ENCODE assay signal across 8 cellular contexts in genomic region chr1:43975249-43975961, GRCh38. TPM values are rescaled to one million over a fixed set of nuclear protein-coding genes. Genes with fewer than 3 reads are reported as not detected.
DNase-seq lines count a peak whose midpoint lies in the region; ATAC-seq and TF ChIP-seq lines count a peak whose summit lies in the region.

No MANE protein-coding gene starts in this region.

- H3K4me1 ChIP-seq in ES-I3 (ENCODE audit: insufficient read depth, low read length) (peaks cover 10% of the 10 kb centered on the region), testis (peaks cover 37% of the 10 kb centered on the region)

- intact Hi-C loops in testis (cut with DNase I; ENCODE audit: low total_unique reads), result no loop called here

- 1 to 3% methylated on average over 7 to 33 of the region's 34 CpGs for WGBS in testis, 2 donors

- no peak for TF ChIP-seq CTCF in testis (IDR thresholded peaks at IDR 0.05)

- peak; percentile 32 for DNase-seq in T-helper 9 cell
- DNase-seq in effector CD4-positive, alpha-beta T cell, result peak; percentile 28
- DNase-seq in medulla oblongata (ENCODE audit: extremely low spot score), result peak; percentile 71
- DNase-seq in testis, result peak; percentile 69
- no peak for DNase-seq in NCI-H187 treated with DMSO at 0.1 percent for 48 hours (lab: John Stamatoyannopoulos, UW)

- H3K9me3 ChIP-seq in ES-I3 (ENCODE audit: control insufficient read depth, insufficient read depth, low read length), result no peaks in the 10 kb centered on the region
- H3K9me3 ChIP-seq in testis, result no peaks in the 10 kb centered on the region

- no peaks in the 10 kb centered on the region for H3K27me3 ChIP-seq in testis

- peak overlapping the region; percentile 72 for H3K9ac ChIP-seq in ES-I3 (ENCODE audit: low read depth, low read length)

- H3K36me3 ChIP-seq in ES-I3 (ENCODE audit: insufficient read depth, low read length) (peaks cover 13% of the 10 kb centered on the region), testis (ENCODE audit: low read depth, missing control alignments) (no peaks in the 10 kb centered on the region)

- ATAC-seq in HG03045 (IDR thresholded peaks at IDR 0.05; ENCODE audit: unreplicated experiment), result peak; percentile 5
- no peak for ATAC-seq in HG03039 (IDR thresholded peaks at IDR 0.05; ENCODE audit: unreplicated experiment)

- H3K4me3 ChIP-seq in testis, result peak overlapping the region; percentile 87 to 89

- peak overlapping the region; percentile 76 to 89 for H3K27ac ChIP-seq in testis

- no peak for TF ChIP-seq POLR2A in testis (IDR thresholded peaks at IDR 0.05)

RNA-seq across cellular contexts. Expression of gene ATP6V0B, which starts 0.6 kb away (rescaled TPM):
- total RNA-seq in testis, result 100 to 1,000 TPM; 173 to 222 TPM
- 102 TPM for polyA plus RNA-seq in testis (ENCODE audit: insufficient read depth, low read depth, low replicate concordance)

RNA-seq across cellular contexts. Expression of gene B4GALT2, which starts 3.6 kb away (rescaled TPM):
- 10 to 100 TPM; 40.9 to 65.9 TPM for total RNA-seq in testis
- 47.7 TPM for polyA plus RNA-seq in testis (ENCODE audit: insufficient read depth, low read depth, low replicate concordance)

RNA-seq across cellular contexts. Expression of gene DPH2, which starts 5.6 kb away (rescaled TPM):
- total RNA-seq in testis, result 10 to 100 TPM; 39.4 to 44.7 TPM
- 27.6 TPM for polyA plus RNA-seq in testis (ENCODE audit: insufficient read depth, low read depth, low replicate concordance)

RNA-seq across cellular contexts. Expression of gene CCDC24, which starts 16.0 kb away (rescaled TPM):
- 10 to 100 TPM; 28.8 to 31.3 TPM for total RNA-seq in testis
- polyA plus RNA-seq in testis (ENCODE audit: insufficient read depth, low read depth, low replicate concordance), result 64.9 TPM

RNA-seq across cellular contexts. Expression of gene IPO13, which starts 28.7 kb away (rescaled TPM):
- total RNA-seq in testis, result 10 to 100 TPM; 67.3 to 77.0 TPM
- polyA plus RNA-seq in testis (ENCODE audit: insufficient read depth, low read depth, low replicate concordance), result 138 TPM
